In the genomic region with DNA sequence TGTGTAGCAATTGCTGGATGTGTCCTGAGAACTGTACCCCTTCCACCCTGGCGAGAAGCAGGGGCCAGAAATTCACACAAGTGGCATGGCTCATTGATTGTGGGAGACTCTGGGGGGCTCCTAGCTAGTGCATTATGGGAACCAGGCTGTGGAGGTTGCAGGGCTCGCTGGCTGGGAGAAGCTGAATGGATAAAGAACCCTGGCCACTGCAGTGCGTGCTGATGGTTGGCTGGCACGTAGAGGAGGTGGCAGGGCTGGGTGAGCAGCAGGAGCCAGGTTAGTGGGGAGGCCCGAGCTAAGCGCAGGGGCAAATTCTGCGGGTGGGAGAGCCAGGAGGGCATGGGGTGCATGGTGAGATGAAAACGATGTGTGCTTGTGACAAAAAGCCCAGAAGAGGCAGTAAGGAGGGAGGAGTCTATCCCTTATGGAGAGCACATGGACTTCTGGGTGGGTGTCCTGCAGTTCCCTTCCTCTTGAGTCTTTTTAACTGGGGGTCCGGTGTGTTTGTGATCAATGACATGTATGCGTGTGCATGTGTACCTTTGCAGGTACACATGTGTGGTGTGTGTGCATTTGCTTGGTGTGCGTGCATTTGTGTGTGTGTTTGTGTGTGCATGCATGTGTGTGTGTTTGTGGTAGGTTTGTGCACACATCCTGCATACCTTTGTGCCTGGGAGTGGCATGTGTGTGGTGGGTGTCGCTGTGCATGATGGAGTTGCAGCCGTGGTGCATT, we compare ENCODE assay signal across 1 cellular context.
A peak's percentile ranks its signal among the peaks of the same experiment; 100 is the strongest.
TF ChIP-seq lines count a peak whose summit lies in the region.

No MANE protein-coding gene starts in this region.

TF ChIP-seq in HEK293, 187 proteins besides CTCF, POLR2A, EP300 and RAD21 (continued from another document):
- TF ChIP-seq HOXD13 (CRISPR knock-in tag; IDR thresholded peaks at IDR 0.05; ENCODE audit: borderline replicate concordance) (no peak), GFI1B (tag by site-specific recombination; IDR thresholded peaks at IDR 0.05) (no peak), ZNF677 (tag by site-specific recombination; IDR thresholded peaks at IDR 0.05) (no peak), ZBTB1 (tag by site-specific recombination; IDR thresholded peaks at IDR 0.05) (no peak), KLF1 (tag by site-specific recombination; IDR thresholded peaks at IDR 0.05) (peak; percentile 38; the same call in 1 of the 2 replicates), ZNF621 (tag by site-specific recombination; IDR thresholded peaks at IDR 0.05) (no peak), ZFHX2 (tag by site-specific recombination; conservative IDR thresholded peaks at IDR 0.05) (peak; percentile 42), ZNF184 (tag by site-specific recombination; IDR thresholded peaks at IDR 0.05) (no peak), ZNF544 (tag by site-specific recombination; IDR thresholded peaks at IDR 0.05) (no peak), ZNF600 (tag by site-specific recombination; IDR thresholded peaks at IDR 0.05) (no peak)
- TF ChIP-seq, protein P1, sequence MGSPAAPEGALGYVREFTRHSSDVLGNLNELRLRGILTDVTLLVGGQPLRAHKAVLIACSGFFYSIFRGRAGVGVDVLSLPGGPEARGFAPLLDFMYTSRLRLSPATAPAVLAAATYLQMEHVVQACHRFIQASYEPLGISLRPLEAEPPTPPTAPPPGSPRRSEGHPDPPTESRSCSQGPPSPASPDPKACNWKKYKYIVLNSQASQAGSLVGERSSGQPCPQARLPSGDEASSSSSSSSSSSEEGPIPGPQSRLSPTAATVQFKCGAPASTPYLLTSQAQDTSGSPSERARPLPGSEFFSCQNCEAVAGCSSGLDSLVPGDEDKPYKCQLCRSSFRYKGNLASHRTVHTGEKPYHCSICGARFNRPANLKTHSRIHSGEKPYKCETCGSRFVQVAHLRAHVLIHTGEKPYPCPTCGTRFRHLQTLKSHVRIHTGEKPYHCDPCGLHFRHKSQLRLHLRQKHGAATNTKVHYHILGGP (tag by site-specific recombination; IDR thresholded peaks at IDR 0.05): no peak
- TF ChIP-seq, protein P2, sequence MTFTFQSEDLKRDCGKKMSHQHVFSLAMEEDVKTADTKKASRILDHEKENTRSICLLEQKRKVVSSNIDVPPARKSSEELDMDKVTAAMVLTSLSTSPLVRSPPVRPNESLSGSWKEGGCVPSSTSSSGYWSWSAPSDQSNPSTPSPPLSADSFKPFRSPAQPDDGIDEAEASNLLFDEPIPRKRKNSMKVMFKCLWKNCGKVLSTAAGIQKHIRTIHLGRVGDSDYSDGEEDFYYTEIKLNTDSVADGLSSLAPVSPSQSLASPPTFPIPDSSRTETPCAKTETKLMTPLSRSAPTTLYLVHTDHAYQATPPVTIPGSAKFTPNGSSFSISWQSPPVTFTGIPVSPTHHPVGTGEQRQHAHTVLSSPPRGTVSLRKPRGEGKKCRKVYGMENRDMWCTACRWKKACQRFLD (tag by site-specific recombination; IDR thresholded peaks at IDR 0.05): no peak
- TF ChIP-seq, protein P3, sequence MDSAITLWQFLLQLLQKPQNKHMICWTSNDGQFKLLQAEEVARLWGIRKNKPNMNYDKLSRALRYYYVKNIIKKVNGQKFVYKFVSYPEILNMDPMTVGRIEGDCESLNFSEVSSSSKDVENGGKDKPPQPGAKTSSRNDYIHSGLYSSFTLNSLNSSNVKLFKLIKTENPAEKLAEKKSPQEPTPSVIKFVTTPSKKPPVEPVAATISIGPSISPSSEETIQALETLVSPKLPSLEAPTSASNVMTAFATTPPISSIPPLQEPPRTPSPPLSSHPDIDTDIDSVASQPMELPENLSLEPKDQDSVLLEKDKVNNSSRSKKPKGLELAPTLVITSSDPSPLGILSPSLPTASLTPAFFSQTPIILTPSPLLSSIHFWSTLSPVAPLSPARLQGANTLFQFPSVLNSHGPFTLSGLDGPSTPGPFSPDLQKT (IDR thresholded peaks at IDR 0.05; ENCODE audit: borderline replicate concordance, low read depth, low read length): no peak
- TF ChIP-seq, protein P4, sequence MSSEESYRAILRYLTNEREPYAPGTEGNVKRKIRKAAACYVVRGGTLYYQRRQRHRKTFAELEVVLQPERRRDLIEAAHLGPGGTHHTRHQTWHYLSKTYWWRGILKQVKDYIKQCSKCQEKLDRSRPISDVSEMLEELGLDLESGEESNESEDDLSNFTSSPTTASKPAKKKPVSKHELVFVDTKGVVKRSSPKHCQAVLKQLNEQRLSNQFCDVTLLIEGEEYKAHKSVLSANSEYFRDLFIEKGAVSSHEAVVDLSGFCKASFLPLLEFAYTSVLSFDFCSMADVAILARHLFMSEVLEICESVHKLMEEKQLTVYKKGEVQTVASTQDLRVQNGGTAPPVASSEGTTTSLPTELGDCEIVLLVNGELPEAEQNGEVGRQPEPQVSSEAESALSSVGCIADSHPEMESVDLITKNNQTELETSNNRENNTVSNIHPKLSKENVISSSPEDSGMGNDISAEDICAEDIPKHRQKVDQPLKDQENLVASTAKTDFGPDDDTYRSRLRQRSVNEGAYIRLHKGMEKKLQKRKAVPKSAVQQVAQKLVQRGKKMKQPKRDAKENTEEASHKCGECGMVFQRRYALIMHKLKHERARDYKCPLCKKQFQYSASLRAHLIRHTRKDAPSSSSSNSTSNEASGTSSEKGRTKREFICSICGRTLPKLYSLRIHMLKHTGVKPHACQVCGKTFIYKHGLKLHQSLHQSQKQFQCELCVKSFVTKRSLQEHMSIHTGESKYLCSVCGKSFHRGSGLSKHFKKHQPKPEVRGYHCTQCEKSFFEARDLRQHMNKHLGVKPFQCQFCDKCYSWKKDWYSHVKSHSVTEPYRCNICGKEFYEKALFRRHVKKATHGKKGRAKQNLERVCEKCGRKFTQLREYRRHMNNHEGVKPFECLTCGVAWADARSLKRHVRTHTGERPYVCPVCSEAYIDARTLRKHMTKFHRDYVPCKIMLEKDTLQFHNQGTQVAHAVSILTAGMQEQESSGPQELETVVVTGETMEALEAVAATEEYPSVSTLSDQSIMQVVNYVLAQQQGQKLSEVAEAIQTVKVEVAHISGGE (tag by site-specific recombination; conservative IDR thresholded peaks at IDR 0.05; ENCODE audit: low read depth): no peak
TF ChIP-seq in HEK293: peak in this region for 5.
